In genomic region chr3:63912768-63913588, GRCh38 we compare ENCODE assay signal across 8 cellular contexts. TPM values are rescaled to one million over a fixed set of nuclear protein-coding genes. Genes with fewer than 3 reads are reported as not detected.
DNase-seq lines count a peak whose midpoint lies in the region; ATAC-seq and TF ChIP-seq lines count a peak whose summit lies in the region.

No MANE protein-coding gene starts in this region.

- 4% methylated on average over 15 to 43 of the region's 46 CpGs for WGBS in body of pancreas, 2 donors

- H3K4me3 ChIP-seq in body of pancreas: peak overlapping the region; percentile 10 to 42

- TF ChIP-seq POLR2A in body of pancreas (IDR thresholded peaks at IDR 0.05): peak in 1 of 3 donors; percentile 52

- peak; percentile 7 for ATAC-seq in GM18517 (IDR thresholded peaks at IDR 0.05; ENCODE audit: unreplicated experiment)
- peak; percentile 20 for ATAC-seq in HG03103 (IDR thresholded peaks at IDR 0.05; ENCODE audit: low read depth, unreplicated experiment)
- peak; percentile 41 for ATAC-seq in body of pancreas
- ATAC-seq in GM18519 (IDR thresholded peaks at IDR 0.05; ENCODE audit: low FRiP score, unreplicated experiment): no peak

- H3K27ac ChIP-seq in body of pancreas: peak overlapping the region; percentile 96 to 99 (median 98)

- peaks cover 59% of the 10 kb centered on the region for H3K4me1 ChIP-seq in body of pancreas

- H3K36me3 ChIP-seq in body of pancreas (replicated peaks in 1 of 2; ENCODE audit: insufficient read depth in 1 of 2, low read depth in 2 of 2): peaks cover 0 to 3% of the 10 kb centered on the region in 2 donors

- no peak for TF ChIP-seq CTCF in body of pancreas (IDR thresholded peaks at IDR 0.05)

- no peaks in the 10 kb centered on the region for H3K27me3 ChIP-seq in body of pancreas

- peak; percentile 19 to 75 (median 45) for DNase-seq in T-helper 2 cell
- peak; percentile 71 to 85 (median 78) for DNase-seq in body of pancreas
- DNase-seq in iPS-NIHi7 (ENCODE audit: extremely low spot score): peak; percentile 53
- peak; percentile 44 for DNase-seq in stimulated activated CD4-positive, alpha-beta T cell treated with anti-CD3 and anti-CD28 coated beads, Interleukin-12 subunit alpha, Interleukin-12 subunit beta, amount 100 ng/mL, for 4 hours
- DNase-seq in NAMALWA (ENCODE audit: low spot score): no peak

- no peaks in the 10 kb centered on the region for H3K9me3 ChIP-seq in body of pancreas

- intact Hi-C loops in body of pancreas (cut with DNase I): loop anchor here (10.0 kb wide), 1 partner anchor 82 kb away; no protein-coding TSS in a partner anchor

RNA-seq across cellular contexts. Expression of gene SCAANT1, which starts 0.8 kb away (rescaled TPM):
- not detected for total RNA-seq in body of pancreas

RNA-seq across cellular contexts. Expression of gene ATXN7, which starts 49.3 kb away (rescaled TPM):
- total RNA-seq in body of pancreas: 10 to 100 TPM; 36.3 to 43.8 TPM

RNA-seq across cellular contexts. Expression of gene THOC7, which starts 49.4 kb away (rescaled TPM):
- total RNA-seq in body of pancreas: 10 to 100 TPM; 26.0 to 47.0 TPM
